In genomic region chr3:111325160-111325707, GRCh38 we compare ENCODE assay signal across 1 cellular context.
TF ChIP-seq lines count a peak whose summit lies in the region.

No MANE protein-coding gene starts in this region.

TF ChIP-seq in IMR-90, 13 proteins besides CTCF, POLR2A, EP300 and RAD21:
- TF ChIP-seq ELK1 (IDR thresholded peaks at IDR 0.05; ENCODE audit: borderline replicate concordance, low read depth, low read length) (no peak), RCOR1 (IDR thresholded peaks at IDR 0.05; ENCODE audit: insufficient replicate concordance, low read length) (no peak), NFE2L2 (IDR thresholded peaks at IDR 0.05; ENCODE audit: low read depth, low read length) (no peak), USF2 (IDR thresholded peaks at IDR 0.05; ENCODE audit: low read depth, low read length) (no peak), CHD1 (IDR thresholded peaks at IDR 0.05; ENCODE audit: low read depth, low read length) (no peak), MAZ (IDR thresholded peaks at IDR 0.05; ENCODE audit: borderline replicate concordance, low read depth, low read length) (no peak), FOS (IDR thresholded peaks at IDR 0.05; ENCODE audit: low read depth, low read length) (no peak), MXI1 (IDR thresholded peaks at IDR 0.05; ENCODE audit: borderline replicate concordance, low read depth, low read length) (no peak), CEBPB (IDR thresholded peaks at IDR 0.05; ENCODE audit: low read depth, low read length) (no peak), SMC3 (IDR thresholded peaks at IDR 0.05; ENCODE audit: low read depth, low read length) (no peak), RFX5 (IDR thresholded peaks at IDR 0.05; ENCODE audit: low read depth, low read length) (no peak), BHLHE40 (IDR thresholded peaks at IDR 0.05; ENCODE audit: low read depth, low read length) (no peak), MAFK (IDR thresholded peaks at IDR 0.05; ENCODE audit: low read depth, low read length) (no peak)
TF ChIP-seq in IMR-90: peak in this region for 0.
